Comparison of ENCODE assay signal across 18 cellular contexts in genomic region chr16:901149-901548, GRCh38.
"Had no signal": no experiment of that assay in that cellular context is flagged by ENCODE, and none has a peak within 500 bp of the region (broad histone marks: within the 10 kb centered on the region; RNA-seq: fewer than 3 reads in every experiment).

No MANE protein-coding gene starts in this region.

- H3K9me3 Mint-ChIP-seq: immature natural killer cell had no signal

- ATAC-seq: gastroesophageal sphincter; left colon; naive thymus-derived CD4-positive, alpha-beta T cell had no signal

- H3K27me3 Mint-ChIP-seq: naive thymus-derived CD4-positive, alpha-beta T cell had no signal

- H3K27ac ChIP-seq: esophagus squamous epithelium, parathyroid adenoma, psoas muscle, stomach had no signal

- H3K4me3 ChIP-seq: esophagus squamous epithelium, gastroesophageal sphincter, psoas muscle, stomach had no signal

- H2AFZ ChIP-seq: parathyroid adenoma had no signal

- H3K27me3 ChIP-seq: esophagus squamous epithelium, gastroesophageal sphincter, stomach had no signal

- H3K9ac ChIP-seq: parathyroid adenoma had no signal

- FAIRE-seq: keratinocyte, small intestine had no signal

- DNase-seq: esophagus squamous epithelium; foreskin fibroblast; glutamatergic neuron; immature natural killer cell; left colon; mammary epithelial cell; naive thymus-derived CD4-positive, alpha-beta T cell; nephron progenitor cell; retina; small intestine; stimulated activated CD4-positive, alpha-beta T cell treated with anti-CD3 and anti-CD28 coated beads, Interleukin-12 subunit alpha, Interleukin-12 subunit beta, amount 100 ng/mL, for 4 hours; stimulated activated naive CD4-positive, alpha-beta T cell; stomach; trophoblast cell had no signal

- H3K4me3 Mint-ChIP-seq: immature natural killer cell; naive thymus-derived CD4-positive, alpha-beta T cell; nephron progenitor cell had no signal

- H3K79me2 ChIP-seq: parathyroid adenoma had no signal

- H3K9me3 ChIP-seq: esophagus squamous epithelium, psoas muscle had no signal

- H3K4me1 ChIP-seq: esophagus squamous epithelium, gastroesophageal sphincter, parathyroid adenoma, psoas muscle, stomach had no signal

- H3K27ac Mint-ChIP-seq: immature natural killer cell; naive thymus-derived CD4-positive, alpha-beta T cell; nephron progenitor cell had no signal
